Comparison of ENCODE assay signal across 1 cellular context in genomic region chr7:30284298-30285066, GRCh38.
TF ChIP-seq lines count a peak whose summit lies in the region.

Gene ZNRF2, plus strand, starts transcription at chr7:30284597. Its CDS starts 761 bp downstream, at chr7:30285358.

TF ChIP-seq in HEK293, 187 proteins besides CTCF, POLR2A, EP300 and RAD21 (continued from another document):
- no peak for TF ChIP-seq ZBTB6 (tag by site-specific recombination; IDR thresholded peaks at IDR 0.05)
- no peak for TF ChIP-seq ZNF37A (tag by site-specific recombination; IDR thresholded peaks at IDR 0.05)
- TF ChIP-seq ZNF600 (tag by site-specific recombination; IDR thresholded peaks at IDR 0.05), result no peak
- peak; percentile 76; the same call in 1 of the 2 replicates for TF ChIP-seq KLF10 (tag by site-specific recombination; IDR thresholded peaks at IDR 0.05)
- TF ChIP-seq ZNF580 (tag by site-specific recombination; IDR thresholded peaks at IDR 0.05), result no peak
- TF ChIP-seq ZNF747 (tag by site-specific recombination; IDR thresholded peaks at IDR 0.05), result no peak
- TF ChIP-seq ZNF530 (tag by site-specific recombination; IDR thresholded peaks at IDR 0.05; ENCODE audit: low read depth), result no peak
- no peak for TF ChIP-seq ZNF548 (tag by site-specific recombination; IDR thresholded peaks at IDR 0.05)
- peak; percentile 47; the same call in 1 of the 2 replicates for TF ChIP-seq SP7 (tag by site-specific recombination; IDR thresholded peaks at IDR 0.05)
- peak; percentile 88 for TF ChIP-seq ZBTB10 (tag by site-specific recombination; IDR thresholded peaks at IDR 0.05)
- TF ChIP-seq ZSCAN16 (tag by site-specific recombination; IDR thresholded peaks at IDR 0.05), result no peak
- TF ChIP-seq HOXD13 (CRISPR knock-in tag; IDR thresholded peaks at IDR 0.05; ENCODE audit: borderline replicate concordance), result no peak
- TF ChIP-seq KLF16 (tag by site-specific recombination; IDR thresholded peaks at IDR 0.05), result peak; percentile 40; the same call in 1 of the 2 replicates
- no peak for TF ChIP-seq ZNF248 (tag by site-specific recombination; IDR thresholded peaks at IDR 0.05)
- TF ChIP-seq ZNF670 (tag by site-specific recombination; IDR thresholded peaks at IDR 0.05; ENCODE audit: low read depth), result no peak
- no peak for TF ChIP-seq ZNF433 (tag by site-specific recombination; IDR thresholded peaks at IDR 0.05; ENCODE audit: low read depth)
- TF ChIP-seq REPIN1 (tag by site-specific recombination; IDR thresholded peaks at IDR 0.05; ENCODE audit: low read depth), result no peak
- TF ChIP-seq ZNF274 (IDR thresholded peaks at IDR 0.05; ENCODE audit: low read length), result no peak
- no peak for TF ChIP-seq ZNF274 (tag by site-specific recombination; IDR thresholded peaks at IDR 0.05; ENCODE audit: borderline replicate concordance)
- TF ChIP-seq GLIS2 (tag by site-specific recombination; IDR thresholded peaks at IDR 0.05), result peak; percentile 95
- no peak for TF ChIP-seq ZNF791 (tag by site-specific recombination; IDR thresholded peaks at IDR 0.05)
- peak; percentile 78 for TF ChIP-seq ZNF341 (tag by site-specific recombination; IDR thresholded peaks at IDR 0.05; ENCODE audit: low read depth)
- TF ChIP-seq ZNF561 (tag by site-specific recombination; IDR thresholded peaks at IDR 0.05; ENCODE audit: borderline replicate concordance), result 0 out of 2 replicates have a peak, but pooled peaks have one; percentile 32
- no peak for TF ChIP-seq ZNF302 (tag by site-specific recombination; IDR thresholded peaks at IDR 0.05; ENCODE audit: low read depth)
- TF ChIP-seq WT1 (tag by site-specific recombination; IDR thresholded peaks at IDR 0.05), result peak; percentile 66
- TF ChIP-seq ZNF76 (tag by site-specific recombination; IDR thresholded peaks at IDR 0.05; ENCODE audit: borderline replicate concordance, low read depth), result peak; percentile 38; the same call in 1 of the 2 replicates
- TF ChIP-seq ZNF157 (tag by site-specific recombination; IDR thresholded peaks at IDR 0.05), result no peak
- no peak for TF ChIP-seq ZNF18 (tag by site-specific recombination; IDR thresholded peaks at IDR 0.05)
- no peak for TF ChIP-seq ZBTB48 (tag by site-specific recombination; IDR thresholded peaks at IDR 0.05)
- TF ChIP-seq ZNF837 (tag by site-specific recombination; IDR thresholded peaks at IDR 0.05), result no peak
- TF ChIP-seq KLF17 (tag by site-specific recombination; IDR thresholded peaks at IDR 0.05), result no peak
- 0 out of 2 replicates have a peak, but pooled peaks have one; percentile 14 for TF ChIP-seq REST (tag by site-specific recombination; IDR thresholded peaks at IDR 0.05)
- TF ChIP-seq SP2 (tag by site-specific recombination; IDR thresholded peaks at IDR 0.05), result peak; percentile 90
- TF ChIP-seq ZNF169 (tag by site-specific recombination; IDR thresholded peaks at IDR 0.05), result no peak
- no peak for TF ChIP-seq SETDB1 (IDR thresholded peaks at IDR 0.05; ENCODE audit: insufficient read length, low read length)
- no peak for TF ChIP-seq ZFP37 (tag by site-specific recombination; IDR thresholded peaks at IDR 0.05)
- TF ChIP-seq ZNF555 (tag by site-specific recombination; conservative IDR thresholded peaks at IDR 0.05), result no peak
- no peak for TF ChIP-seq ZNF529 (tag by site-specific recombination; IDR thresholded peaks at IDR 0.05; ENCODE audit: insufficient replicate concordance)
- TF ChIP-seq ZNF518A (tag by site-specific recombination; conservative IDR thresholded peaks at IDR 0.05; ENCODE audit: low read depth), result no peak
